In the genomic region with DNA sequence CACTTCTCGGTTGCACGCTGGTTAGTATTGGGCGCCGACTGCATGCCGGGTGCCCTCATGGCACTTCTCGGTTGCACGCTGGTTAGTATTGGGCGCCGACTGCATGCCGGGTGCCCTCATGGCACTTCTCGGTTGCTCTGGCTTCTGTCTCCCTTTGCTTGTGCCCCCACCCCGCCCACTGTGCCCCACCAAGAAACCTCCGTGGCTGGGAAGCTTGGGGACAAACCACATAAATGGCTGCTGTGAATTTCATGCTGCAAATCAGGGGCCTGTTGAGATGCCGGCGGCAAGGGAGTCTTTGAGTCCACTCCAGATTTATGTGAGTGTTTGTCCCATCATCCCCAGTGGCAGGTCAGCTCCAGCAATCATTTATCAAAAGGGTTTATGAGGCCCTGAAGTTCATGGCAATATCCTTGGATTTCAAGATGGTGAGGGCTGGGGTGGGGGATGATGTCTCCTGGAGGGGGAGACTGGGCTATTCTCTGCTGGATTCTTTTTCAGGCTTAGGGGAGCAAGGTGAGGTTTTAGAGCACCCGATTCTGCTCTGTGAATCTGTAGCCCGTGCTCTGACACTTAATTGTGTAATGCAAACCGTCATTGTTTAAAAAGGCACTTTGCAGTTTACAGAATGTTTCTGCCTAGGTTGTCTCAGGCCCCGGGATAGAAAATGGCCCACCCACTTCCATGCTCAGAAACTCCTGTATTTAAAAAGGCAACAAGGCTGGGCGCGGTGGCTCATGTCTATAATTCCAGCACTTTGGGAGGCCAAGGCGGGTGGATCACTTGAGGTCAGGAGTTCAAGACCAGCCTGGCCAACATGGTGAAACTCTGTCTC, we compare ENCODE assay signal across 1 cellular context.
TF ChIP-seq lines count a peak whose summit lies in the region.

No MANE protein-coding gene starts in this region.

TF ChIP-seq in HEK293, 187 proteins besides CTCF, POLR2A, EP300 and RAD21 (continued from another document):
- TF ChIP-seq, protein P1, sequence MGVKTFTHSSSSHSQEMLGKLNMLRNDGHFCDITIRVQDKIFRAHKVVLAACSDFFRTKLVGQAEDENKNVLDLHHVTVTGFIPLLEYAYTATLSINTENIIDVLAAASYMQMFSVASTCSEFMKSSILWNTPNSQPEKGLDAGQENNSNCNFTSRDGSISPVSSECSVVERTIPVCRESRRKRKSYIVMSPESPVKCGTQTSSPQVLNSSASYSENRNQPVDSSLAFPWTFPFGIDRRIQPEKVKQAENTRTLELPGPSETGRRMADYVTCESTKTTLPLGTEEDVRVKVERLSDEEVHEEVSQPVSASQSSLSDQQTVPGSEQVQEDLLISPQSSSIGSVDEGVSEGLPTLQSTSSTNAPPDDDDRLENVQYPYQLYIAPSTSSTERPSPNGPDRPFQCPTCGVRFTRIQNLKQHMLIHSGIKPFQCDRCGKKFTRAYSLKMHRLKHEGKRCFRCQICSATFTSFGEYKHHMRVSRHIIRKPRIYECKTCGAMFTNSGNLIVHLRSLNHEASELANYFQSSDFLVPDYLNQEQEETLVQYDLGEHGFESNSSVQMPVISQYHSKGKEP (tag by site-specific recombination; IDR thresholded peaks at IDR 0.05), result no peak
